ENCODE assay signal across 8 cellular contexts in genomic region chr6:149065658-149066556, GRCh38.
DNase-seq lines count a peak whose midpoint lies in the region; ATAC-seq, FAIRE-seq and TF ChIP-seq lines count a peak whose summit lies in the region.

No MANE protein-coding gene starts in this region.

- peak overlapping the region; percentile 54 for H3K9ac ChIP-seq in GM12878 (ENCODE audit: control insufficient read depth, insufficient read depth, low read length)

- peak; percentile 98 for ATAC-seq in GM18511 (IDR thresholded peaks at IDR 0.05; ENCODE audit: unreplicated experiment)
- ATAC-seq in GM21619 (IDR thresholded peaks at IDR 0.05; ENCODE audit: unreplicated experiment): peak; percentile 98
- peak; percentile 95 for ATAC-seq in GM12878
- ATAC-seq in stimulated activated naive CD8-positive, alpha-beta T cell treated with anti-CD3 and anti-CD28 coated beads, Interleukin-15, Interleukin-2, amounts not matched to agents 100 U/mL and 50 U/mL, for 24 hours: peak; percentile 77
- no peak for ATAC-seq in foreskin keratinocyte

- no peak for TF ChIP-seq CTCF in GM12878 (IDR thresholded peaks at IDR 0.05 in 2 of 3, conservative IDR thresholded peaks at IDR 0.05 in 1 of 3; ENCODE audit: control insufficient read depth in 2 of 3, extremely low read depth in 1 of 3, insufficient read depth in 1 of 3, low read depth in 3 of 3, low read length in 3 of 3)
- no peak for TF ChIP-seq CTCF in foreskin keratinocyte (conservative IDR thresholded peaks at IDR 0.05)

- POLR2A ChIA-PET in GM12878 (lab: Charles Lee): interaction anchor here (0.5 to 14.3 kb wide), 15 partner anchors 10 to 499 kb away, joined by 3 to 298 read pairs (median 6); no protein-coding TSS in a partner anchor

- H3K36me3 ChIP-seq in GM12878 (ENCODE audit: control insufficient read depth in 2 of 2, insufficient read depth in 2 of 2, low read length in 1 of 2): no peaks in the 10 kb centered on the region

- peak overlapping the region; percentile 95 for H3K27ac ChIP-seq in GM12878 (ENCODE audit: control insufficient read depth, insufficient read depth)
- no peak overlapping the region for H3K27ac ChIP-seq in foreskin keratinocyte

- intact Hi-C loops in GM12878 (cut with micrococcal nuclease; ENCODE audit: unreplicated experiment): loop anchor here (5.0 kb wide), 1 partner anchor 34 kb away; no protein-coding TSS in a partner anchor

- no peak overlapping the region; the same call in 1 of the 2 replicates for H3K4me3 ChIP-seq in GM12878

- no peaks in the 10 kb centered on the region for H3K79me2 ChIP-seq in GM12878 (ENCODE audit: control insufficient read depth, insufficient read depth, low read length)

- SMC1A ChIA-PET in GM12878 (lab: Charles Lee; ENCODE audit: uncharacterized antibody, unreplicated experiment): interaction anchor here (0.6 to 17.7 kb wide), 27 partner anchors 10 to 506 kb away, joined by 3 to 1060 read pairs (median 4); no protein-coding TSS in a partner anchor

- peak; percentile 91 to 97; a peak in 3 of 4 replicates for TF ChIP-seq EP300 in GM12878 (IDR thresholded peaks at IDR 0.05; ENCODE audit: borderline replicate concordance in 1 of 2, control insufficient read depth in 1 of 2, low read depth in 2 of 2, low read length in 2 of 2)

- WGBS in GM12878 (ENCODE audit: insufficient coverage, insufficient replicate concordance, low lambda C conversion rate, missing lambda C conversion rate): 38% methylated on average over 8 of the region's 8 CpGs

- peaks cover 42% of the 10 kb centered on the region for H3K4me1 ChIP-seq in GM12878 (ENCODE audit: control insufficient read depth, insufficient read depth, low read length)
- no peaks in the 10 kb centered on the region for H3K4me1 ChIP-seq in foreskin keratinocyte

- no peaks in the 10 kb centered on the region for H3K27me3 ChIP-seq in GM12878 (replicated peaks in 1 of 2; ENCODE audit: control insufficient read depth in 2 of 2, insufficient read depth in 2 of 2, low read length in 1 of 2)
- no peaks in the 10 kb centered on the region for H3K27me3 ChIP-seq in foreskin keratinocyte

- peak; percentile 76 for TF ChIP-seq POLR2A in GM12878 (IDR thresholded peaks at IDR 0.05; ENCODE audit: low read depth, low read length)

- no peaks in the 10 kb centered on the region for H4K20me1 ChIP-seq in GM12878 (ENCODE audit: control insufficient read depth, insufficient read depth)

- peak overlapping the region; percentile 62 for H3K4me2 ChIP-seq in GM12878 (ENCODE audit: control insufficient read depth, insufficient read depth)

- RAD21 ChIA-PET in GM12878 (lab: Charles Lee; ENCODE audit: unreplicated experiment): interaction anchor here (0.5 to 16.8 kb wide), 26 partner anchors 9 to 451 kb away, joined by 3 to 521 read pairs (median 5); no protein-coding TSS in a partner anchor

- in situ Hi-C loops in GM12878 (cut with MboI): no loop called here

- FAIRE-seq in GM12878 (lab: Jason Lieb, UNC): peak; percentile 89

- CTCF ChIA-PET in GM12878 (lab: Yijun Ruan, JAX): interaction anchor here (0.7 to 10.5 kb wide), 16 partner anchors 10 to 488 kb away, joined by 3 to 174 read pairs (median 6); no protein-coding TSS in a partner anchor

- BruUV-seq in GM12878 (replicated peaks; lab: Mats Ljungman, UMichigan): TSS peak; percentile 94

- TF ChIP-seq RAD21 in GM12878 (IDR thresholded peaks at IDR 0.05; ENCODE audit: insufficient read depth, low read depth, low read length): no peak; the same call in 1 of the 2 replicates

- H2AFZ ChIP-seq in GM12878 (ENCODE audit: control insufficient read depth, low read depth, low read length): peak overlapping the region; percentile 76

- DNase-seq in Kasumi-1 (lab: John Stamatoyannopoulos, UW) (peak; percentile 59 to 67), GM12878 (ENCODE audit: low read depth, low spot score) (peak; percentile 99), foreskin keratinocyte (no peak), middle frontal gyrus (ENCODE audit: extremely low spot score, low spot score) (no peak), COR-L47 (lab: John Stamatoyannopoulos, UW) (no peak)
- DNase-seq in stimulated activated naive CD8-positive, alpha-beta T cell treated with anti-CD3 and anti-CD28 coated beads, Interleukin-15, Interleukin-2, amounts not matched to agents 100 U/mL and 50 U/mL, for 24 hours: peak; percentile 27

- peaks cover 6% of the 10 kb centered on the region; the same call in 2 of the 3 replicates for H3K9me3 ChIP-seq in GM12878 (replicated peaks; ENCODE audit: control insufficient read depth, insufficient read depth, low read length)

TF ChIP-seq in GM12878, 131 proteins besides CTCF, POLR2A, EP300 and RAD21 (continues in another document):
- TF ChIP-seq ZNF384 (IDR thresholded peaks at IDR 0.05; ENCODE audit: borderline replicate concordance, low read depth, low read length): peak; percentile 75; the same call in 1 of the 2 replicates
- TF ChIP-seq MEF2A (IDR thresholded peaks at IDR 0.05; ENCODE audit: insufficient read depth, low read depth, low read length): 0 out of 2 replicates have a peak, but pooled peaks have one; percentile 53
- peak; percentile 76 for TF ChIP-seq MEF2B (IDR thresholded peaks at IDR 0.05; ENCODE audit: partially characterized antibody, poor library complexity, severe bottlenecking)
- TF ChIP-seq JUNB (IDR thresholded peaks at IDR 0.05): peak; percentile 23; the same call in 1 of the 2 replicates
- TF ChIP-seq, protein P1, sequence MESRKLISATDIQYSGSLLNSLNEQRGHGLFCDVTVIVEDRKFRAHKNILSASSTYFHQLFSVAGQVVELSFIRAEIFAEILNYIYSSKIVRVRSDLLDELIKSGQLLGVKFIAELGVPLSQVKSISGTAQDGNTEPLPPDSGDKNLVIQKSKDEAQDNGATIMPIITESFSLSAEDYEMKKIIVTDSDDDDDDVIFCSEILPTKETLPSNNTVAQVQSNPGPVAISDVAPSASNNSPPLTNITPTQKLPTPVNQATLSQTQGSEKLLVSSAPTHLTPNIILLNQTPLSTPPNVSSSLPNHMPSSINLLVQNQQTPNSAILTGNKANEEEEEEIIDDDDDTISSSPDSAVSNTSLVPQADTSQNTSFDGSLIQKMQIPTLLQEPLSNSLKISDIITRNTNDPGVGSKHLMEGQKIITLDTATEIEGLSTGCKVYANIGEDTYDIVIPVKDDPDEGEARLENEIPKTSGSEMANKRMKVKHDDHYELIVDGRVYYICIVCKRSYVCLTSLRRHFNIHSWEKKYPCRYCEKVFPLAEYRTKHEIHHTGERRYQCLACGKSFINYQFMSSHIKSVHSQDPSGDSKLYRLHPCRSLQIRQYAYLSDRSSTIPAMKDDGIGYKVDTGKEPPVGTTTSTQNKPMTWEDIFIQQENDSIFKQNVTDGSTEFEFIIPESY (IDR thresholded peaks at IDR 0.05): no peak
- TF ChIP-seq YY1 (IDR thresholded peaks at IDR 0.05; ENCODE audit: low read depth, low read length): peak; percentile 93
- TF ChIP-seq, protein P2, sequence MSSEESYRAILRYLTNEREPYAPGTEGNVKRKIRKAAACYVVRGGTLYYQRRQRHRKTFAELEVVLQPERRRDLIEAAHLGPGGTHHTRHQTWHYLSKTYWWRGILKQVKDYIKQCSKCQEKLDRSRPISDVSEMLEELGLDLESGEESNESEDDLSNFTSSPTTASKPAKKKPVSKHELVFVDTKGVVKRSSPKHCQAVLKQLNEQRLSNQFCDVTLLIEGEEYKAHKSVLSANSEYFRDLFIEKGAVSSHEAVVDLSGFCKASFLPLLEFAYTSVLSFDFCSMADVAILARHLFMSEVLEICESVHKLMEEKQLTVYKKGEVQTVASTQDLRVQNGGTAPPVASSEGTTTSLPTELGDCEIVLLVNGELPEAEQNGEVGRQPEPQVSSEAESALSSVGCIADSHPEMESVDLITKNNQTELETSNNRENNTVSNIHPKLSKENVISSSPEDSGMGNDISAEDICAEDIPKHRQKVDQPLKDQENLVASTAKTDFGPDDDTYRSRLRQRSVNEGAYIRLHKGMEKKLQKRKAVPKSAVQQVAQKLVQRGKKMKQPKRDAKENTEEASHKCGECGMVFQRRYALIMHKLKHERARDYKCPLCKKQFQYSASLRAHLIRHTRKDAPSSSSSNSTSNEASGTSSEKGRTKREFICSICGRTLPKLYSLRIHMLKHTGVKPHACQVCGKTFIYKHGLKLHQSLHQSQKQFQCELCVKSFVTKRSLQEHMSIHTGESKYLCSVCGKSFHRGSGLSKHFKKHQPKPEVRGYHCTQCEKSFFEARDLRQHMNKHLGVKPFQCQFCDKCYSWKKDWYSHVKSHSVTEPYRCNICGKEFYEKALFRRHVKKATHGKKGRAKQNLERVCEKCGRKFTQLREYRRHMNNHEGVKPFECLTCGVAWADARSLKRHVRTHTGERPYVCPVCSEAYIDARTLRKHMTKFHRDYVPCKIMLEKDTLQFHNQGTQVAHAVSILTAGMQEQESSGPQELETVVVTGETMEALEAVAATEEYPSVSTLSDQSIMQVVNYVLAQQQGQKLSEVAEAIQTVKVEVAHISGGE (CRISPR knock-in tag; IDR thresholded peaks at IDR 0.05): no peak
- peak; percentile 99 for TF ChIP-seq HDGF (IDR thresholded peaks at IDR 0.05)
- peak; percentile 87 for TF ChIP-seq CREB1 (IDR thresholded peaks at IDR 0.05; ENCODE audit: low read depth)
- TF ChIP-seq NRF1 (conservative IDR thresholded peaks at IDR 0.05; ENCODE audit: low read depth, low read length): no peak
- peak; percentile 79 for TF ChIP-seq NFIC (IDR thresholded peaks at IDR 0.05; ENCODE audit: low read depth, low read length)
- peak; percentile 99 for TF ChIP-seq SMAD1 (IDR thresholded peaks at IDR 0.05; ENCODE audit: low read depth, partially characterized antibody)
- peak; percentile 80 to 82 for TF ChIP-seq BHLHE40 (IDR thresholded peaks at IDR 0.05; ENCODE audit: borderline replicate concordance in 1 of 2, low read depth in 2 of 2, low read length in 1 of 2)
- TF ChIP-seq EZH2 (IDR thresholded peaks at IDR 0.05; ENCODE audit: borderline replicate concordance, control insufficient read depth, low read depth, low read length): no peak
- TF ChIP-seq MTA3 (IDR thresholded peaks at IDR 0.05; ENCODE audit: borderline replicate concordance, low read length): no peak

Comparison
In these comparisons a context has a peak if more than half of its experiments do, and no peak if none do; other contexts are left out.
1. DNase-seq: peak in Kasumi-1 (2 of 2), GM12878 (single experiment) and stimulated activated naive CD8-positive, alpha-beta T cell treated with anti-CD3 and anti-CD28 coated beads, Interleukin-15, Interleukin-2, amounts not matched to agents 100 U/mL and 50 U/mL, for 24 hours (single experiment); none in foreskin keratinocyte (0 of 2), middle frontal gyrus (single experiment) and COR-L47 (single experiment).